ENCODE assay signal across 8 cellular contexts in the genomic region with DNA sequence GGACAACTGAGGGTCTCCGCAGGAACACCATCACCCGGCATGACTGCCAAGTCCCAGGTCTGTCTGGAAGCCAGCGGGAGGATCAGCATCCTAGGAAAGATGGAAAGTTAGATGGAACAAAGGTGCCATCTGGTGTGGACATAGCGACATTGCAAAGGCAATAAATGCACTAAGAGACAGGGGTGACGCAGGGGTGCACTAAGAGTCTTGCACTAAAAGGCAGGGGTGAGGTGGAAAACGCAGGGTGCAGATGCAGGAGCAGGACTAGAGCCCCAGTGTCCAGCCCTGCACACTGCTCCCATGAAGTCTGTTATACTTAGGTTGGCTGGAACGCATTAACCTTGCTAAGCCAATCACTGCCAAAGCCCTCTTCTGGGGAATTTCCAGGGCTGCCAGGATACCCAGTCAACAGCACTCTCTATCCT. TPM values are rescaled to one million over a fixed set of nuclear protein-coding genes. Genes with fewer than 3 reads are reported as not detected.
DNase-seq lines count a peak whose midpoint lies in the region; ATAC-seq and TF ChIP-seq lines count a peak whose summit lies in the region.

No MANE protein-coding gene starts in this region.

- no peaks in the 10 kb centered on the region for H3K79me1 ChIP-seq in mesendoderm (ENCODE audit: low read length)

- no peaks in the 10 kb centered on the region for H3K79me2 ChIP-seq in mesendoderm (ENCODE audit: control insufficient read depth, insufficient read depth, low read length)

- ATAC-seq in GM18873 (IDR thresholded peaks at IDR 0.05; ENCODE audit: low FRiP score, unreplicated experiment) (no peak), HG02763 (IDR thresholded peaks at IDR 0.05; ENCODE audit: unreplicated experiment) (no peak)

- no peak overlapping the region for H3K23ac ChIP-seq in mesendoderm (ENCODE audit: low read length)

- no peak overlapping the region for H2BK5ac ChIP-seq in mesendoderm (ENCODE audit: low read length)

- H3K36me3 ChIP-seq in mesendoderm (ENCODE audit: control insufficient read depth, insufficient read depth, low read length) = no peaks in the 10 kb centered on the region

- H3K4me2 ChIP-seq in mesendoderm (ENCODE audit: low read length) = no peak overlapping the region

- H2AK5ac ChIP-seq in mesendoderm (ENCODE audit: low read length) = no peak overlapping the region

- peaks cover 8% of the 10 kb centered on the region for H3K4me1 ChIP-seq in mesendoderm (ENCODE audit: control insufficient read depth, low read depth, low read length)

- no peak overlapping the region for H3K4me3 ChIP-seq in dorsolateral prefrontal cortex
- no peak overlapping the region for H3K4me3 ChIP-seq in mesendoderm (ENCODE audit: low read length)

- H3K27me3 ChIP-seq in dorsolateral prefrontal cortex (no peaks in the 10 kb centered on the region), mesendoderm (ENCODE audit: insufficient read depth, low read length, poor library complexity) (no peaks in the 10 kb centered on the region)

- peak; percentile 42 to 82 (median 69) for TF ChIP-seq CTCF in dorsolateral prefrontal cortex (IDR thresholded peaks at IDR 0.05 in 54 of 56, conservative IDR thresholded peaks at IDR 0.05 in 2 of 56; ENCODE audit: low read depth in 1 of 56, partially characterized antibody in 56 of 56)

- peak; percentile 32 for DNase-seq in SIG-M5 treated with dmso at 0.1 percent for 504 hours (lab: John Stamatoyannopoulos, UW; ENCODE audit: unreplicated experiment)
- DNase-seq in SIG-M5 (lab: John Stamatoyannopoulos, UW) = no peak
- peak; percentile 10 for DNase-seq in NCI-H510A (lab: John Stamatoyannopoulos, UW)
- peak in 7 of 10 donors; percentile 43 to 66 (median 63) for DNase-seq in dorsolateral prefrontal cortex
- DNase-seq in mesendoderm = peak; percentile 91
- no peak for DNase-seq in stimulated activated naive CD4-positive, alpha-beta T cell treated with Interleukin-2 at 50 U/mL for 16 hours (lab: John Stamatoyannopoulos, UW)

- no peak overlapping the region for H3K56ac ChIP-seq in mesendoderm (ENCODE audit: low read length)

- H2BK120ac ChIP-seq in mesendoderm (ENCODE audit: low read depth, low read length) = no peak overlapping the region

- no peak overlapping the region for H2BK15ac ChIP-seq in mesendoderm (replicated peaks; ENCODE audit: low read depth)

- no peak overlapping the region for H4K5ac ChIP-seq in mesendoderm (ENCODE audit: low read length)

- no peak overlapping the region for H3K9ac ChIP-seq in mesendoderm (ENCODE audit: low read length)

- no CpG with 5 or more reads among the region's 7 CpGs for WGBS in mesendoderm (ENCODE audit: extremely low coverage, insufficient coverage, low lambda C conversion rate)

- peak overlapping the region in 55 of 59 donors; percentile 3 to 98 (median 87) for H3K27ac ChIP-seq in dorsolateral prefrontal cortex
- no peak overlapping the region for H3K27ac ChIP-seq in mesendoderm (ENCODE audit: low read depth, low read length)

- H3K18ac ChIP-seq in mesendoderm (ENCODE audit: low read length) = no peak overlapping the region

- H4K8ac ChIP-seq in mesendoderm (ENCODE audit: low read depth, low read length) = no peak overlapping the region

- no peak overlapping the region for H3K4ac ChIP-seq in mesendoderm (ENCODE audit: low read depth, low read length)

- intact Hi-C loops in dorsolateral prefrontal cortex (cut with DNase I) = loop anchor here (1.0 to 2.0 kb wide), 4 partner anchors 48 to 296 kb away; a partner anchor contains a TSS

RNA-seq across cellular contexts. Expression of a gene that starts 15.5 kb away (rescaled TPM):
- 100 to 1,000 TPM in 44 of 120 experiments, 10 to 100 TPM in 76; 63.0 to 149 (median 94.3) TPM for total RNA-seq in dorsolateral prefrontal cortex
- polyA plus RNA-seq in mesendoderm (2013, experiment 1 of 2) = 143 TPM
- 143 TPM for polyA plus RNA-seq in mesendoderm (2013, experiment 2 of 2)

RNA-seq across cellular contexts. Expression of a gene that starts 28.9 kb away (rescaled TPM):
- 100 to 1,000 TPM in 16 of 120 experiments, 10 to 100 TPM in 104; 61.7 to 135 (median 87.2) TPM for total RNA-seq in dorsolateral prefrontal cortex
- 191 TPM for polyA plus RNA-seq in mesendoderm (2013, experiment 1 of 2)
- polyA plus RNA-seq in mesendoderm (2013, experiment 2 of 2) = 192 TPM

RNA-seq across cellular contexts. Expression of a gene that starts 56.2 kb away (rescaled TPM):
- total RNA-seq in dorsolateral prefrontal cortex = 100 to 1,000 TPM; 118 to 878 (median 329) TPM
- 371 TPM for polyA plus RNA-seq in mesendoderm (2013, experiment 1 of 2)
- 377 TPM for polyA plus RNA-seq in mesendoderm (2013, experiment 2 of 2)

Comparison
In these comparisons a context has a peak if more than half of its experiments do, and no peak if none do; other contexts are left out.
1. DNase-seq: peak in SIG-M5 treated with dmso at 0.1 percent for 504 hours (single experiment), NCI-H510A (single experiment), dorsolateral prefrontal cortex (7 of 10) and mesendoderm (single experiment); none in SIG-M5 (single experiment) and stimulated activated naive CD4-positive, alpha-beta T cell treated with Interleukin-2 at 50 U/mL for 16 hours (single experiment).